35 cellular contexts compared by ENCODE assay signal in the genomic region with DNA sequence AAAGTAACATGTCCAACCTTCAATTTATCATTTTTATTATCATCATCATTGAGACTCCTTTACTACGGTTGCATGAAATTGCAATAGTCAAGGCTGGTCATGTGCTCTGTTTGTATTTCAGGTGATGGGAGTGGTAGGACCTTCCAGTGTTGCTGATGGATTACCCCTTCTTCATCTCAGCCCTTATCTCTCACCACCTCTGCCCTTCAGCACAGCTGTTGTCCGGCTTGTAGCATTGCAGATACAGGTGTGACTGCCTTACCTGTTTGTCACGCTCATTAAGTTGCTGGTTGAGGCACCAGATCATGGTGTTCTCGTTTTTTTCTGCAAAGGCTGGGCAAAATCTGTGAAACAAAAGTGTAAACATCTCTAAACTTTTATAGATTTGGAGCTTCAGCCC.
"Had no signal": no experiment of that assay in that cellular context is flagged by ENCODE, and none has a peak within 500 bp of the region (broad histone marks: within the 10 kb centered on the region; RNA-seq: fewer than 3 reads in every experiment).

No MANE protein-coding gene starts in this region.

- H3K36me3 ChIP-seq: adrenal gland, brain microvascular endothelial cell, breast epithelium had no signal

- H3K4me3 Mint-ChIP-seq: activated B cell treated with CpG ODN at 0.5 μM for 24 hours; activated CD4-positive, alpha-beta memory T cell treated with anti-CD3 and anti-CD28 coated beads for 36 hours; activated CD4-positive, alpha-beta T cell treated with anti-CD3 and anti-CD28 coated beads, Interleukin-2, amount 10 ng/mL, durations not matched to agents 24 days and 14 days; activated CD8-positive, alpha-beta T cell treated with anti-CD3 and anti-CD28 coated beads for 36 hours; activated naive CD4-positive, alpha-beta T cell treated with anti-CD3 and anti-CD28 coated beads for 36 hours; activated naive CD8-positive, alpha-beta T cell treated with anti-CD3 and anti-CD28 coated beads for 36 hours; activated T-cell treated with anti-CD3 and anti-CD28 coated beads, Interleukin-2, amount 50 U/mL, for 4 hours; activated T-cell treated with anti-CD3 and anti-CD28 coated beads, Interleukin-2, amount 50 U/mL, for 72 hours; activated T-helper 1 cell treated with anti-CD3 and anti-CD28 coated beads, Interleukin-12 subunit alpha, Interleukin-12 subunit beta, Interleukin-2, Interleukin-4 antibody, amounts not matched to agents 30 ng/mL and 10 ng/mL and 1 ng/mL, durations not matched to agents 14 hours and 24 hours and 36 hours; activated T-helper 17 cell treated with anti-CD3 and anti-CD28 coated beads, Interleukin-2, amount 50 U/mL, for 72 hours; T-cell; T-helper 17 cell had no signal

- H3K27ac ChIP-seq: adrenal gland, body of pancreas, brain microvascular endothelial cell, breast epithelium, VCaP had no signal

- H3K36me3 Mint-ChIP-seq: activated CD4-positive, alpha-beta memory T cell treated with anti-CD3 and anti-CD28 coated beads for 36 hours; activated naive CD4-positive, alpha-beta T cell treated with anti-CD3 and anti-CD28 coated beads, Interleukin-2, amount 50 U/mL, for 72 hours; activated naive CD8-positive, alpha-beta T cell treated with anti-CD3 and anti-CD28 coated beads for 36 hours; T-cell had no signal

- FAIRE-seq: astrocyte, TTC549 had no signal

- H3K9me3 Mint-ChIP-seq: activated B cell treated with CpG ODN at 0.5 μM for 24 hours; activated CD4-positive, alpha-beta memory T cell treated with anti-CD3 and anti-CD28 coated beads for 36 hours; activated CD4-positive, alpha-beta T cell treated with anti-CD3 and anti-CD28 coated beads, Interleukin-2, amount 10 ng/mL, durations not matched to agents 24 days and 14 days; activated CD8-positive, alpha-beta T cell treated with anti-CD3 and anti-CD28 coated beads for 36 hours; activated naive CD4-positive, alpha-beta T cell treated with anti-CD3 and anti-CD28 coated beads for 36 hours; activated naive CD4-positive, alpha-beta T cell treated with anti-CD3 and anti-CD28 coated beads, Interleukin-2, amount 50 U/mL, for 72 hours; activated naive CD8-positive, alpha-beta T cell treated with anti-CD3 and anti-CD28 coated beads for 36 hours; activated T-cell treated with anti-CD3 and anti-CD28 coated beads, Interleukin-2, amount 50 U/mL, for 4 hours; activated T-cell treated with anti-CD3 and anti-CD28 coated beads, Interleukin-2, amount 50 U/mL, for 72 hours; activated T-helper 1 cell treated with anti-CD3 and anti-CD28 coated beads, Interleukin-12 subunit alpha, Interleukin-12 subunit beta, Interleukin-2, Interleukin-4 antibody, amounts not matched to agents 30 ng/mL and 10 ng/mL and 1 ng/mL, durations not matched to agents 14 hours and 24 hours and 36 hours; activated T-helper 17 cell treated with anti-CD3 and anti-CD28 coated beads, Interleukin-2, amount 50 U/mL, for 72 hours; T-cell had no signal

- H3K27me3 ChIP-seq: adrenal gland, body of pancreas, brain microvascular endothelial cell had no signal

- H3K9me3 ChIP-seq: adrenal gland, body of pancreas, breast epithelium had no signal

- H3K4me1 ChIP-seq: adrenal gland, body of pancreas, breast epithelium had no signal

- DNase-seq: activated B cell treated with CpG ODN at 0.5 μM for 24 hours; activated CD4-positive, alpha-beta memory T cell treated with anti-CD3 and anti-CD28 coated beads for 36 hours; activated CD4-positive, alpha-beta T cell treated with anti-CD3 and anti-CD28 coated beads for 4 hours; activated CD4-positive, alpha-beta T cell treated with anti-CD3 and anti-CD28 coated beads, Interleukin-2, amount 10 ng/mL, durations not matched to agents 24 days and 14 days; activated CD4-positive, alpha-beta T cell treated with anti-CD3 and anti-CD28 coated beads, Interleukin-2, amount 50 U/mL, for 1 hour; activated CD4-positive, alpha-beta T cell treated with anti-CD3 and anti-CD28 coated beads, Interleukin-2, amount 50 U/mL, for 4 hours; activated CD4-positive, CD25-positive, alpha-beta regulatory T cell treated with anti-CD3 and anti-CD28 coated beads, Interleukin-2, amount 50 U/mL, for 72 hours; activated CD8-positive, alpha-beta memory T cell treated with anti-CD3 and anti-CD28 coated beads, Interleukin-2, amount 50 U/mL, for 4 hours; activated CD8-positive, alpha-beta T cell treated with anti-CD3 and anti-CD28 coated beads for 36 hours; activated effector memory CD4-positive, alpha-beta T cell treated with anti-CD3 and anti-CD28 coated beads, Interleukin-2, amount 50 U/mL, for 16 hours; activated gamma-delta T cell treated with Interleukin-2 at 50 U/mL for 16 hours; activated naive CD4-positive, alpha-beta T cell; activated naive CD4-positive, alpha-beta T cell treated with anti-CD3 and anti-CD28 coated beads for 36 hours; activated naive CD4-positive, alpha-beta T cell treated with anti-CD3 and anti-CD28 coated beads, Interleukin-2, amount 50 U/mL, for 16 hours; activated naive CD8-positive, alpha-beta T cell treated with anti-CD3 and anti-CD28 coated beads for 36 hours; activated T-cell treated with anti-CD3 and anti-CD28 coated beads for 4 hours; activated T-cell treated with anti-CD3 and anti-CD28 coated beads, Interleukin-2, amount 50 U/mL, for 1 hour; activated T-cell treated with anti-CD3 and anti-CD28 coated beads, Interleukin-2, amount 50 U/mL, for 4 hours; activated T-cell treated with anti-CD3 and anti-CD28 coated beads, Interleukin-2, amount 50 U/mL, for 72 hours; adrenal gland; amniotic stem cell; aorta; body of pancreas; brain microvascular endothelial cell; central memory CD4-positive, alpha-beta T cell; T-cell; T-helper 17 cell; T1000 had no signal

- H3K4me1 Mint-ChIP-seq: activated B cell treated with CpG ODN at 0.5 μM for 24 hours; activated CD4-positive, alpha-beta T cell treated with anti-CD3 and anti-CD28 coated beads, Interleukin-2, amount 10 ng/mL, durations not matched to agents 24 days and 14 days; activated naive CD8-positive, alpha-beta T cell treated with anti-CD3 and anti-CD28 coated beads for 36 hours; activated T-helper 17 cell treated with anti-CD3 and anti-CD28 coated beads, Interleukin-2, amount 50 U/mL, for 72 hours; T-cell; T-helper 17 cell had no signal

- H3K4me3 ChIP-seq: adrenal gland, body of pancreas, breast epithelium had no signal

- H3K27ac Mint-ChIP-seq: activated B cell treated with CpG ODN at 0.5 μM for 24 hours; activated CD4-positive, alpha-beta memory T cell treated with anti-CD3 and anti-CD28 coated beads for 36 hours; activated CD4-positive, alpha-beta T cell treated with anti-CD3 and anti-CD28 coated beads, Interleukin-2, amount 10 ng/mL, durations not matched to agents 24 days and 14 days; activated CD8-positive, alpha-beta T cell treated with anti-CD3 and anti-CD28 coated beads for 36 hours; activated naive CD4-positive, alpha-beta T cell treated with anti-CD3 and anti-CD28 coated beads for 36 hours; activated naive CD4-positive, alpha-beta T cell treated with anti-CD3 and anti-CD28 coated beads, Interleukin-2, amount 50 U/mL, for 72 hours; activated naive CD8-positive, alpha-beta T cell treated with anti-CD3 and anti-CD28 coated beads for 36 hours; activated T-cell treated with anti-CD3 and anti-CD28 coated beads, Interleukin-2, amount 50 U/mL, for 72 hours; activated T-helper 1 cell treated with anti-CD3 and anti-CD28 coated beads, Interleukin-12 subunit alpha, Interleukin-12 subunit beta, Interleukin-2, Interleukin-4 antibody, amounts not matched to agents 30 ng/mL and 10 ng/mL and 1 ng/mL, durations not matched to agents 14 hours and 24 hours and 36 hours; activated T-helper 17 cell treated with anti-CD3 and anti-CD28 coated beads, Interleukin-2, amount 50 U/mL, for 72 hours; T-cell; T-helper 17 cell had no signal

- ATAC-seq: activated CD8-positive, alpha-beta T cell treated with anti-CD3 and anti-CD28 coated beads for 36 hours; activated naive CD4-positive, alpha-beta T cell treated with anti-CD3 and anti-CD28 coated beads, Interleukin-2, amount 50 U/mL, for 72 hours; activated T-cell treated with anti-CD3 and anti-CD28 coated beads, Interleukin-2, amount 50 U/mL, for 4 hours; activated T-cell treated with anti-CD3 and anti-CD28 coated beads, Interleukin-2, amount 50 U/mL, for 72 hours; activated T-helper 17 cell treated with anti-CD3 and anti-CD28 coated beads, Interleukin-2, amount 50 U/mL, for 72 hours; body of pancreas; T-cell; T-helper 17 cell had no signal
